ENCODE assay signal across 1 cellular context in genomic region chr14:23564876-23565275, GRCh38.
TF ChIP-seq lines count a peak whose summit lies in the region.

No MANE protein-coding gene starts in this region.

TF ChIP-seq in HepG2, 621 proteins besides CTCF, POLR2A, EP300 and RAD21:
- TF ChIP-seq ZNF770 (CRISPR knock-in tag; IDR thresholded peaks at IDR 0.05) (0 out of 2 replicates have a peak, but pooled peaks have one; percentile 1), ZNF704 (CRISPR knock-in tag; IDR thresholded peaks at IDR 0.05; ENCODE audit: borderline replicate concordance) (no peak), SSRP1 (CRISPR knock-in tag; IDR thresholded peaks at IDR 0.05) (peak; percentile 80; the same call in 1 of the 2 replicates), ZNF558 (CRISPR knock-in tag; IDR thresholded peaks at IDR 0.05; ENCODE audit: borderline replicate concordance) (0 out of 2 replicates have a peak, but pooled peaks have one; percentile 26), RBFOX2 (IDR thresholded peaks at IDR 0.05; ENCODE audit: low read depth, low read length) (peak; percentile 27; the same call in 1 of the 2 replicates), ZNF616 (CRISPR knock-in tag; IDR thresholded peaks at IDR 0.05; ENCODE audit: low read depth) (0 out of 2 replicates have a peak, but pooled peaks have one; percentile 10), DNMT1 (CRISPR knock-in tag; IDR thresholded peaks at IDR 0.05) (0 out of 2 replicates have a peak, but pooled peaks have one; percentile 1), RELA (CRISPR knock-in tag; IDR thresholded peaks at IDR 0.05) (no peak), ZNF274 (CRISPR knock-in tag; IDR thresholded peaks at IDR 0.05) (0 out of 2 replicates have a peak, but pooled peaks have one; percentile 8), EEA1 (CRISPR knock-in tag; IDR thresholded peaks at IDR 0.05; ENCODE audit: borderline replicate concordance) (0 out of 2 replicates have a peak, but pooled peaks have one; percentile 19)
- TF ChIP-seq, protein P1, sequence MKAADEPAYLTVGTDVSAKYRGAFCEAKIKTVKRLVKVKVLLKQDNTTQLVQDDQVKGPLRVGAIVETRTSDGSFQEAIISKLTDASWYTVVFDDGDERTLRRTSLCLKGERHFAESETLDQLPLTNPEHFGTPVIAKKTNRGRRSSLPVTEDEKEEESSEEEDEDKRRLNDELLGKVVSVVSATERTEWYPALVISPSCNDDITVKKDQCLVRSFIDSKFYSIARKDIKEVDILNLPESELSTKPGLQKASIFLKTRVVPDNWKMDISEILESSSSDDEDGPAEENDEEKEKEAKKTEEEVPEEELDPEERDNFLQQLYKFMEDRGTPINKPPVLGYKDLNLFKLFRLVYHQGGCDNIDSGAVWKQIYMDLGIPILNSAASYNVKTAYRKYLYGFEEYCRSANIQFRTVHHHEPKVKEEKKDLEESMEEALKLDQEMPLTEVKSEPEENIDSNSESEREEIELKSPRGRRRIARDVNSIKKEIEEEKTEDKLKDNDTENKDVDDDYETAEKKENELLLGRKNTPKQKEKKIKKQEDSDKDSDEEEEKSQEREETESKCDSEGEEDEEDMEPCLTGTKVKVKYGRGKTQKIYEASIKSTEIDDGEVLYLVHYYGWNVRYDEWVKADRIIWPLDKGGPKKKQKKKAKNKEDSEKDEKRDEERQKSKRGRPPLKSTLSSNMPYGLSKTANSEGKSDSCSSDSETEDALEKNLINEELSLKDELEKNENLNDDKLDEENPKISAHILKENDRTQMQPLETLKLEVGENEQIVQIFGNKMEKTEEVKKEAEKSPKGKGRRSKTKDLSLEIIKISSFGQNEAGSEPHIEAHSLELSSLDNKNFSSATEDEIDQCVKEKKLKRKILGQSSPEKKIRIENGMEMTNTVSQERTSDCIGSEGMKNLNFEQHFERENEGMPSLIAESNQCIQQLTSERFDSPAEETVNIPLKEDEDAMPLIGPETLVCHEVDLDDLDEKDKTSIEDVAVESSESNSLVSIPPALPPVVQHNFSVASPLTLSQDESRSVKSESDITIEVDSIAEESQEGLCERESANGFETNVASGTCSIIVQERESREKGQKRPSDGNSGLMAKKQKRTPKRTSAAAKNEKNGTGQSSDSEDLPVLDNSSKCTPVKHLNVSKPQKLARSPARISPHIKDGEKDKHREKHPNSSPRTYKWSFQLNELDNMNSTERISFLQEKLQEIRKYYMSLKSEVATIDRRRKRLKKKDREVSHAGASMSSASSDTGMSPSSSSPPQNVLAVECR (CRISPR knock-in tag; IDR thresholded peaks at IDR 0.05; ENCODE audit: borderline replicate concordance): no peak
- TF ChIP-seq, protein P2, sequence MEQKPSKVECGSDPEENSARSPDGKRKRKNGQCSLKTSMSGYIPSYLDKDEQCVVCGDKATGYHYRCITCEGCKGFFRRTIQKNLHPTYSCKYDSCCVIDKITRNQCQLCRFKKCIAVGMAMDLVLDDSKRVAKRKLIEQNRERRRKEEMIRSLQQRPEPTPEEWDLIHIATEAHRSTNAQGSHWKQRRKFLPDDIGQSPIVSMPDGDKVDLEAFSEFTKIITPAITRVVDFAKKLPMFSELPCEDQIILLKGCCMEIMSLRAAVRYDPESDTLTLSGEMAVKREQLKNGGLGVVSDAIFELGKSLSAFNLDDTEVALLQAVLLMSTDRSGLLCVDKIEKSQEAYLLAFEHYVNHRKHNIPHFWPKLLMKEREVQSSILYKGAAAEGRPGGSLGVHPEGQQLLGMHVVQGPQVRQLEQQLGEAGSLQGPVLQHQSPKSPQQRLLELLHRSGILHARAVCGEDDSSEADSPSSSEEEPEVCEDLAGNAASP (CRISPR knock-in tag; IDR thresholded peaks at IDR 0.05; ENCODE audit: borderline replicate concordance): no peak
